1 cellular context compared by ENCODE assay signal in genomic region chr20:47338131-47338628, GRCh38.
TF ChIP-seq lines count a peak whose summit lies in the region.

No MANE protein-coding gene starts in this region.

TF ChIP-seq in liver, 16 proteins besides CTCF, POLR2A, EP300 and RAD21 (continued from another document):
- TF ChIP-seq ZBTB33 (IDR thresholded peaks at IDR 0.05) (no peak), YY1 (IDR thresholded peaks at IDR 0.05) (no peak)
- TF ChIP-seq, protein P1, sequence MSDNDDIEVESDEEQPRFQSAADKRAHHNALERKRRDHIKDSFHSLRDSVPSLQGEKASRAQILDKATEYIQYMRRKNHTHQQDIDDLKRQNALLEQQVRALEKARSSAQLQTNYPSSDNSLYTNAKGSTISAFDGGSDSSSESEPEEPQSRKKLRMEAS (IDR thresholded peaks at IDR 0.05): no peak
